Comparison of ENCODE assay signal across 18 cellular contexts in the genomic region with DNA sequence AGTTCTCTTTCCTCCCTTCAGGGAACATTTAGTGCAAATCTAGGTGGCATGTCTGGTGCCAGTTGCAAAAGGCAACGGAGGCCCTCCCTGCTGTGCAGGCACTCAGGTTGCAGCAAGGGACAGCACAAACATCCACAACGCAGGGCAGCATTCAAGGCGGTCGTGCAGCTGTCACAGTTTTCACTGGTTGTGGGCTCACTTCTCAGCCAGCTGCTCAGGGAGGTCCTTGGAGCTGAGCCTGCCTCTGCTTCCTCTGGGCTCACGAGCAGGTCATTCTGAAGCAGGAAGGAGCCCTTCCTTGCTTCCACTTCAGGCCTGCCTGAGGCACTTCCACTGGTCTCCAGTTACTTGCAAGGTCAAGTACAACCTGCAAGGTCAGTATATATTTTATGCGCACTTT. TPM values are rescaled to one million over a fixed set of nuclear protein-coding genes. Genes with fewer than 3 reads are reported as not detected.
A peak's percentile ranks its signal among the peaks of the same experiment; 100 is the strongest.
DNase-seq lines count a peak whose midpoint lies in the region; ATAC-seq and TF ChIP-seq lines count a peak whose summit lies in the region.
"Had no signal": no experiment of that assay in that cellular context is flagged by ENCODE, and none has a peak within 500 bp of the region (broad histone marks: within the 10 kb centered on the region; RNA-seq: fewer than 3 reads in every experiment).

No MANE protein-coding gene starts in this region.

- no peaks in the 10 kb centered on the region for H3K27me3 Mint-ChIP-seq in WTC11 (ENCODE audit: low read depth)

- no peaks in the 10 kb centered on the region for H3K9me3 Mint-ChIP-seq in WTC11
- H3K9me3 Mint-ChIP-seq: H9 had no signal

- CTCF ChIA-PET in WTC11 (lab: Charles Lee): interaction anchor here (1.4 to 2.0 kb wide), 2 partner anchors 38 to 207 kb away, joined by 4 to 7 read pairs; a partner anchor contains a TSS

- intact Hi-C loops in right lobe of liver (cut with DNase I): no loop called here

- H3K36me3 ChIP-seq in right lobe of liver: no peaks in the 10 kb centered on the region

- H3K27me3 ChIP-seq in HL-60 (ENCODE audit: insufficient read depth, poor library complexity, severe bottlenecking): no peaks in the 10 kb centered on the region
- H3K27me3 ChIP-seq in right lobe of liver: no peaks in the 10 kb centered on the region
- H3K27me3 ChIP-seq: heart right ventricle had no signal

- WGBS in right lobe of liver (ENCODE audit: insufficient coverage, low coverage, low lambda C conversion rate, missing lambda C conversion rate): 65% methylated on average over 4 of the region's 6 CpGs

- H3K36me3 Mint-ChIP-seq in WTC11: peaks cover 13% of the 10 kb centered on the region

- 0 out of 2 replicates have a peak, but pooled peaks have one; percentile 4 for ATAC-seq in WTC11
- ATAC-seq in right lobe of liver: peak in 3 of 4 donors; percentile 24 to 53 (median 36)
- no peak for ATAC-seq in HG03280 (IDR thresholded peaks at IDR 0.05; ENCODE audit: unreplicated experiment)
- no peak for ATAC-seq in omental fat pad (ENCODE audit: low FRiP score)
- no peak for ATAC-seq in HG03025 (IDR thresholded peaks at IDR 0.05; ENCODE audit: low FRiP score, unreplicated experiment)
- ATAC-seq: mucosa of descending colon, Panc1 had no signal

- H3K27ac Mint-ChIP-seq in WTC11: peak overlapping the region; percentile 92

- peaks cover 0 to 8% (median 3%) of the 10 kb centered on the region in 4 donors for H3K4me1 ChIP-seq in right lobe of liver

- H3K4me1 Mint-ChIP-seq in WTC11: peaks cover 37% of the 10 kb centered on the region

- no peaks in the 10 kb centered on the region for H3K9me3 ChIP-seq in right lobe of liver
- H3K9me3 ChIP-seq: heart right ventricle, mucosa of descending colon had no signal

- TF ChIP-seq POLR2A in right lobe of liver (IDR thresholded peaks at IDR 0.05): no peak

- DNase-seq in AG10803 (ENCODE audit: low read depth) (peak; percentile 16), HL-60 (ENCODE audit: low read depth in 1 of 2, low spot score in 1 of 2) (peak; percentile 8 to 33), WTC11 (ENCODE audit: low spot score) (no peak), right lobe of liver (no peak), retina (no peak), omental fat pad (ENCODE audit: low spot score) (no peak)
- DNase-seq: activated CD8-positive, alpha-beta memory T cell treated with anti-CD3 and anti-CD28 coated beads for 24 hours; activated effector memory CD4-positive, alpha-beta T cell treated with anti-CD3 and anti-CD28 coated beads, Interleukin-2, amount 50 U/mL, for 16 hours; GDM1; H9; heart right ventricle; islet precursor cell; mucosa of descending colon; NCI-H446 treated with DMSO at 0.1 percent for 48 hours had no signal

- H3K27ac ChIP-seq in HL-60 (replicated peaks) (no peak overlapping the region), right lobe of liver (no peak overlapping the region)
- H3K27ac ChIP-seq: parathyroid adenoma had no signal

- H3K4me3 Mint-ChIP-seq in WTC11: no peak overlapping the region
- H3K4me3 Mint-ChIP-seq: H9 had no signal

- H3K4me3 ChIP-seq in AG10803 (ENCODE audit: low read length) (no peak overlapping the region), HL-60 (replicated peaks; ENCODE audit: insufficient read depth, low read length) (no peak overlapping the region), right lobe of liver (no peak overlapping the region)
- H3K4me3 ChIP-seq: heart right ventricle, mucosa of descending colon had no signal

- POLR2A ChIA-PET in WTC11 (lab: Charles Lee): no interaction called here

- TF ChIP-seq CTCF in AG10803 (conservative IDR thresholded peaks at IDR 0.05; ENCODE audit: low read length): no peak
- no peak for TF ChIP-seq CTCF in HL-60 (IDR thresholded peaks at IDR 0.05; ENCODE audit: insufficient read depth, low read length)
- TF ChIP-seq CTCF in WTC11 (IDR thresholded peaks at IDR 0.05): no peak
- TF ChIP-seq CTCF in right lobe of liver (IDR thresholded peaks at IDR 0.05): no peak
- no peak for TF ChIP-seq CTCF in omental fat pad (IDR thresholded peaks at IDR 0.05)

TF ChIP-seq in WTC11, 78 proteins besides CTCF, POLR2A, EP300 and RAD21 (continues in another document):
- TF ChIP-seq, protein P1, sequence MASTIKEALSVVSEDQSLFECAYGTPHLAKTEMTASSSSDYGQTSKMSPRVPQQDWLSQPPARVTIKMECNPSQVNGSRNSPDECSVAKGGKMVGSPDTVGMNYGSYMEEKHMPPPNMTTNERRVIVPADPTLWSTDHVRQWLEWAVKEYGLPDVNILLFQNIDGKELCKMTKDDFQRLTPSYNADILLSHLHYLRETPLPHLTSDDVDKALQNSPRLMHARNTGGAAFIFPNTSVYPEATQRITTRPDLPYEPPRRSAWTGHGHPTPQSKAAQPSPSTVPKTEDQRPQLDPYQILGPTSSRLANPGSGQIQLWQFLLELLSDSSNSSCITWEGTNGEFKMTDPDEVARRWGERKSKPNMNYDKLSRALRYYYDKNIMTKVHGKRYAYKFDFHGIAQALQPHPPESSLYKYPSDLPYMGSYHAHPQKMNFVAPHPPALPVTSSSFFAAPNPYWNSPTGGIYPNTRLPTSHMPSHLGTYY (CRISPR knock-in tag; IDR thresholded peaks at IDR 0.05): no peak
- TF ChIP-seq, protein P2, sequence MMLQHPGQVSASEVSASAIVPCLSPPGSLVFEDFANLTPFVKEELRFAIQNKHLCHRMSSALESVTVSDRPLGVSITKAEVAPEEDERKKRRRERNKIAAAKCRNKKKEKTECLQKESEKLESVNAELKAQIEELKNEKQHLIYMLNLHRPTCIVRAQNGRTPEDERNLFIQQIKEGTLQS (CRISPR knock-in tag; conservative IDR thresholded peaks at IDR 0.05): no peak
- TF ChIP-seq, protein P3, sequence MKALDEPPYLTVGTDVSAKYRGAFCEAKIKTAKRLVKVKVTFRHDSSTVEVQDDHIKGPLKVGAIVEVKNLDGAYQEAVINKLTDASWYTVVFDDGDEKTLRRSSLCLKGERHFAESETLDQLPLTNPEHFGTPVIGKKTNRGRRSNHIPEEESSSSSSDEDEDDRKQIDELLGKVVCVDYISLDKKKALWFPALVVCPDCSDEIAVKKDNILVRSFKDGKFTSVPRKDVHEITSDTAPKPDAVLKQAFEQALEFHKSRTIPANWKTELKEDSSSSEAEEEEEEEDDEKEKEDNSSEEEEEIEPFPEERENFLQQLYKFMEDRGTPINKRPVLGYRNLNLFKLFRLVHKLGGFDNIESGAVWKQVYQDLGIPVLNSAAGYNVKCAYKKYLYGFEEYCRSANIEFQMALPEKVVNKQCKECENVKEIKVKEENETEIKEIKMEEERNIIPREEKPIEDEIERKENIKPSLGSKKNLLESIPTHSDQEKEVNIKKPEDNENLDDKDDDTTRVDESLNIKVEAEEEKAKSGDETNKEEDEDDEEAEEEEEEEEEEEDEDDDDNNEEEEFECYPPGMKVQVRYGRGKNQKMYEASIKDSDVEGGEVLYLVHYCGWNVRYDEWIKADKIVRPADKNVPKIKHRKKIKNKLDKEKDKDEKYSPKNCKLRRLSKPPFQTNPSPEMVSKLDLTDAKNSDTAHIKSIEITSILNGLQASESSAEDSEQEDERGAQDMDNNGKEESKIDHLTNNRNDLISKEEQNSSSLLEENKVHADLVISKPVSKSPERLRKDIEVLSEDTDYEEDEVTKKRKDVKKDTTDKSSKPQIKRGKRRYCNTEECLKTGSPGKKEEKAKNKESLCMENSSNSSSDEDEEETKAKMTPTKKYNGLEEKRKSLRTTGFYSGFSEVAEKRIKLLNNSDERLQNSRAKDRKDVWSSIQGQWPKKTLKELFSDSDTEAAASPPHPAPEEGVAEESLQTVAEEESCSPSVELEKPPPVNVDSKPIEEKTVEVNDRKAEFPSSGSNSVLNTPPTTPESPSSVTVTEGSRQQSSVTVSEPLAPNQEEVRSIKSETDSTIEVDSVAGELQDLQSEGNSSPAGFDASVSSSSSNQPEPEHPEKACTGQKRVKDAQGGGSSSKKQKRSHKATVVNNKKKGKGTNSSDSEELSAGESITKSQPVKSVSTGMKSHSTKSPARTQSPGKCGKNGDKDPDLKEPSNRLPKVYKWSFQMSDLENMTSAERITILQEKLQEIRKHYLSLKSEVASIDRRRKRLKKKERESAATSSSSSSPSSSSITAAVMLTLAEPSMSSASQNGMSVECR (CRISPR knock-in tag; IDR thresholded peaks at IDR 0.05; ENCODE audit: borderline replicate concordance): no peak
- TF ChIP-seq, protein P4, sequence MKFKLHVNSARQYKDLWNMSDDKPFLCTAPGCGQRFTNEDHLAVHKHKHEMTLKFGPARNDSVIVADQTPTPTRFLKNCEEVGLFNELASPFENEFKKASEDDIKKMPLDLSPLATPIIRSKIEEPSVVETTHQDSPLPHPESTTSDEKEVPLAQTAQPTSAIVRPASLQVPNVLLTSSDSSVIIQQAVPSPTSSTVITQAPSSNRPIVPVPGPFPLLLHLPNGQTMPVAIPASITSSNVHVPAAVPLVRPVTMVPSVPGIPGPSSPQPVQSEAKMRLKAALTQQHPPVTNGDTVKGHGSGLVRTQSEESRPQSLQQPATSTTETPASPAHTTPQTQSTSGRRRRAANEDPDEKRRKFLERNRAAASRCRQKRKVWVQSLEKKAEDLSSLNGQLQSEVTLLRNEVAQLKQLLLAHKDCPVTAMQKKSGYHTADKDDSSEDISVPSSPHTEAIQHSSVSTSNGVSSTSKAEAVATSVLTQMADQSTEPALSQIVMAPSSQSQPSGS (CRISPR knock-in tag; IDR thresholded peaks at IDR 0.05; ENCODE audit: borderline replicate concordance, low read depth): no peak
- TF ChIP-seq CREM (CRISPR knock-in tag; IDR thresholded peaks at IDR 0.05): no peak
- TF ChIP-seq, protein P5, sequence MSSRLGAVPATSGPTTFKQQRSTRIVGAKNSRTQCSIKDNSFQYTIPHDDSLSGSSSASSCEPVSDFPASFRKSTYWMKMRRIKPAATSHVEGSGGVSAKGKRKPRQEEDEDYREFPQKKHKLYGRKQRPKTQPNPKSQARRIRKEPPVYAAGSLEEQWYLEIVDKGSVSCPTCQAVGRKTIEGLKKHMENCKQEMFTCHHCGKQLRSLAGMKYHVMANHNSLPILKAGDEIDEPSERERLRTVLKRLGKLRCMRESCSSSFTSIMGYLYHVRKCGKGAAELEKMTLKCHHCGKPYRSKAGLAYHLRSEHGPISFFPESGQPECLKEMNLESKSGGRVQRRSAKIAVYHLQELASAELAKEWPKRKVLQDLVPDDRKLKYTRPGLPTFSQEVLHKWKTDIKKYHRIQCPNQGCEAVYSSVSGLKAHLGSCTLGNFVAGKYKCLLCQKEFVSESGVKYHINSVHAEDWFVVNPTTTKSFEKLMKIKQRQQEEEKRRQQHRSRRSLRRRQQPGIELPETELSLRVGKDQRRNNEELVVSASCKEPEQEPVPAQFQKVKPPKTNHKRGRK (CRISPR knock-in tag; IDR thresholded peaks at IDR 0.05; ENCODE audit: borderline replicate concordance): no peak
- TF ChIP-seq ELF4 (CRISPR knock-in tag; IDR thresholded peaks at IDR 0.05; ENCODE audit: low read depth): no peak

RNA-seq across cellular contexts. Expression of a gene that starts 3.8 kb away (rescaled TPM):
- total RNA-seq in WTC11 (2021) (35.3 to 39.9 TPM (median 35.8 TPM) in 3 replicates), right lobe of liver (10 to 100 TPM in 5 of 6 experiments, 1 to 10 TPM in 1; 7.7 to 13.9 (median 10.1) TPM), omental fat pad (10 to 100 TPM; 24.9 to 49.8 (median 27.9) TPM)

RNA-seq across cellular contexts. Expression of a gene that starts 37.8 kb away (rescaled TPM):
- total RNA-seq in WTC11 (2021) (89.1 to 116 TPM (median 113 TPM) in 3 replicates), right lobe of liver (10 to 100 TPM; 18.1 to 25.3 (median 22.2) TPM), omental fat pad (10 to 100 TPM; 38.5 to 87.2 (median 49.1) TPM)

Comparison
In these comparisons a context has a peak if more than half of its experiments do, and no peak if none do; other contexts are left out.
1. DNase-seq: peak in AG10803 (single experiment) and HL-60 (2 of 2); none in WTC11 (single experiment), right lobe of liver (0 of 3), retina (single experiment) and omental fat pad (single experiment).
2. ATAC-seq: peak in WTC11 (single experiment) and right lobe of liver (3 of 4); none in HG03280 (single experiment), omental fat pad (single experiment) and HG03025 (single experiment).